1 cellular context compared by ENCODE assay signal in the genomic region with DNA sequence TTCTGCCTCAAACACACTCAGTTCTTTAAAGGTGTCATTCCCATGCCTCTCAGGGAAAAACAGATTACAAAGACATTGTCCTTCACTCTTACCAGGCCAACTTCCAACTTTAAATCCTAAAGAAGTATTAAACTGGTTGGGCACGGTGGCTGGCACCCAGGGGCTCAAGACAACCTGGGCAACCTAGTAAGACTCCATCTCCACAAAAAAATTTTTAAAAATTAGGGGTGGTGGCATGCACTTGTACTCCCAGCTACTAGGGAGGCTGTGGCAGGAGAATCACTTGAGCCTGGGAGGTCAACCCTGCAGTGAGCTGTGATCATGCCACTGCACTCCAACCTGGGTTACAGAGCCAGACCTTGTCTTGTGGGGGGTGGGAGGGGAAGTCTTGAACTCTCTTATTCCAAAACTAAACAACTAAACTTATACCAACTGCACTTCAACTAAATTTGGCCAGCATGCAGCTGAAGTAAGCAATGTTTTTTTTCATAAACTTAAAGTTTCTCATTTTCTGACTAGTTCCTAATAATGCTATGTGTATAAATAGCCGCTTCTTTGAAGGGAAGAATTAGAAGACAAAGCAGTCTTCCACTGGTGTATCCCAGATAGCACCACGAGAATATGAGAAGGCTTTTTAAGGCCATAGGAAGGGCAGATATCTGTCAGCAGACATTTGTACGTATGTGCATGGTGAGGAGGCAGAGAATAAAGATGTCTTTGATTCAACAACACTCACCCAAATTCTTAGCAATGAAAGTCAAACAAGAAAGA.
TF ChIP-seq lines count a peak whose summit lies in the region.

No MANE protein-coding gene starts in this region.

TF ChIP-seq in GM12878, 131 proteins besides CTCF, POLR2A, EP300 and RAD21:
- TF ChIP-seq, protein P1, sequence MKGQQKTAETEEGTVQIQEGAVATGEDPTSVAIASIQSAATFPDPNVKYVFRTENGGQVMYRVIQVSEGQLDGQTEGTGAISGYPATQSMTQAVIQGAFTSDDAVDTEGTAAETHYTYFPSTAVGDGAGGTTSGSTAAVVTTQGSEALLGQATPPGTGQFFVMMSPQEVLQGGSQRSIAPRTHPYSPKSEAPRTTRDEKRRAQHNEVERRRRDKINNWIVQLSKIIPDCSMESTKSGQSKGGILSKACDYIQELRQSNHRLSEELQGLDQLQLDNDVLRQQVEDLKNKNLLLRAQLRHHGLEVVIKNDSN (IDR thresholded peaks at IDR 0.05; ENCODE audit: borderline replicate concordance, extremely low read length, insufficient read depth, low read depth, low read length) = no peak
- TF ChIP-seq, protein P2, sequence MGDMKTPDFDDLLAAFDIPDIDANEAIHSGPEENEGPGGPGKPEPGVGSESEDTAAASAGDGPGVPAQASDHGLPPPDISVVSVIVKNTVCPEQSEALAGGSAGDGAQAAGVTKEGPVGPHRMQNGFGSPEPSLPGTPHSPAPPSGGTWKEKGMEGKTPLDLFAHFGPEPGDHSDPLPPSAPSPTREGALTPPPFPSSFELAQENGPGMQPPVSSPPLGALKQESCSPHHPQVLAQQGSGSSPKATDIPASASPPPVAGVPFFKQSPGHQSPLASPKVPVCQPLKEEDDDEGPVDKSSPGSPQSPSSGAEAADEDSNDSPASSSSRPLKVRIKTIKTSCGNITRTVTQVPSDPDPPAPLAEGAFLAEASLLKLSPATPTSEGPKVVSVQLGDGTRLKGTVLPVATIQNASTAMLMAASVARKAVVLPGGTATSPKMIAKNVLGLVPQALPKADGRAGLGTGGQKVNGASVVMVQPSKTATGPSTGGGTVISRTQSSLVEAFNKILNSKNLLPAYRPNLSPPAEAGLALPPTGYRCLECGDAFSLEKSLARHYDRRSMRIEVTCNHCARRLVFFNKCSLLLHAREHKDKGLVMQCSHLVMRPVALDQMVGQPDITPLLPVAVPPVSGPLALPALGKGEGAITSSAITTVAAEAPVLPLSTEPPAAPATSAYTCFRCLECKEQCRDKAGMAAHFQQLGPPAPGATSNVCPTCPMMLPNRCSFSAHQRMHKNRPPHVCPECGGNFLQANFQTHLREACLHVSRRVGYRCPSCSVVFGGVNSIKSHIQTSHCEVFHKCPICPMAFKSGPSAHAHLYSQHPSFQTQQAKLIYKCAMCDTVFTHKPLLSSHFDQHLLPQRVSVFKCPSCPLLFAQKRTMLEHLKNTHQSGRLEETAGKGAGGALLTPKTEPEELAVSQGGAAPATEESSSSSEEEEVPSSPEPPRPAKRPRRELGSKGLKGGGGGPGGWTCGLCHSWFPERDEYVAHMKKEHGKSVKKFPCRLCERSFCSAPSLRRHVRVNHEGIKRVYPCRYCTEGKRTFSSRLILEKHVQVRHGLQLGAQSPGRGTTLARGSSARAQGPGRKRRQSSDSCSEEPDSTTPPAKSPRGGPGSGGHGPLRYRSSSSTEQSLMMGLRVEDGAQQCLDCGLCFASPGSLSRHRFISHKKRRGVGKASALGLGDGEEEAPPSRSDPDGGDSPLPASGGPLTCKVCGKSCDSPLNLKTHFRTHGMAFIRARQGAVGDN (IDR thresholded peaks at IDR 0.05) = no peak
- TF ChIP-seq MAX (IDR thresholded peaks at IDR 0.05; ENCODE audit: low read depth, low read length) (no peak), LARP7 (IDR thresholded peaks at IDR 0.05) (no peak), POU2F2 (IDR thresholded peaks at IDR 0.05; ENCODE audit: borderline replicate concordance, low read depth, low read length) (no peak), SIN3A (IDR thresholded peaks at IDR 0.05; ENCODE audit: low read depth, low read length) (no peak), CHD4 (IDR thresholded peaks at IDR 0.05) (no peak), NFIC (IDR thresholded peaks at IDR 0.05; ENCODE audit: low read depth, low read length) (no peak), EED (IDR thresholded peaks at IDR 0.05; ENCODE audit: low read depth) (no peak), CBX5 (IDR thresholded peaks at IDR 0.05; ENCODE audit: low read depth) (no peak), RUNX3 (IDR thresholded peaks at IDR 0.05; ENCODE audit: low read length) (no peak), ZNF592 (IDR thresholded peaks at IDR 0.05) (no peak)
- TF ChIP-seq, protein P3, sequence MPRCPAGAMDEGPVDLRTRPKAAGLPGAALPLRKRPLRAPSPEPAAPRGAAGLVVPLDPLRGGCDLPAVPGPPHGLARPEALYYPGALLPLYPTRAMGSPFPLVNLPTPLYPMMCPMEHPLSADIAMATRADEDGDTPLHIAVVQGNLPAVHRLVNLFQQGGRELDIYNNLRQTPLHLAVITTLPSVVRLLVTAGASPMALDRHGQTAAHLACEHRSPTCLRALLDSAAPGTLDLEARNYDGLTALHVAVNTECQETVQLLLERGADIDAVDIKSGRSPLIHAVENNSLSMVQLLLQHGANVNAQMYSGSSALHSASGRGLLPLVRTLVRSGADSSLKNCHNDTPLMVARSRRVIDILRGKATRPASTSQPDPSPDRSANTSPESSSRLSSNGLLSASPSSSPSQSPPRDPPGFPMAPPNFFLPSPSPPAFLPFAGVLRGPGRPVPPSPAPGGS (IDR thresholded peaks at IDR 0.05; ENCODE audit: borderline replicate concordance, insufficient read depth, low read depth, low read length, poor library complexity, severe bottlenecking) = no peak
- TF ChIP-seq, protein P4, sequence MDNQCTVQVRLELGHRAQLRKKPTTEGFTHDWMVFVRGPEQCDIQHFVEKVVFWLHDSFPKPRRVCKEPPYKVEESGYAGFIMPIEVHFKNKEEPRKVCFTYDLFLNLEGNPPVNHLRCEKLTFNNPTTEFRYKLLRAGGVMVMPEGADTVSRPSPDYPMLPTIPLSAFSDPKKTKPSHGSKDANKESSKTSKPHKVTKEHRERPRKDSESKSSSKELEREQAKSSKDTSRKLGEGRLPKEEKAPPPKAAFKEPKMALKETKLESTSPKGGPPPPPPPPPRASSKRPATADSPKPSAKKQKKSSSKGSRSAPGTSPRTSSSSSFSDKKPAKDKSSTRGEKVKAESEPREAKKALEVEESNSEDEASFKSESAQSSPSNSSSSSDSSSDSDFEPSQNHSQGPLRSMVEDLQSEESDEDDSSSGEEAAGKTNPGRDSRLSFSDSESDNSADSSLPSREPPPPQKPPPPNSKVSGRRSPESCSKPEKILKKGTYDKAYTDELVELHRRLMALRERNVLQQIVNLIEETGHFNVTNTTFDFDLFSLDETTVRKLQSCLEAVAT (IDR thresholded peaks at IDR 0.05) = no peak
- TF ChIP-seq, protein P5, sequence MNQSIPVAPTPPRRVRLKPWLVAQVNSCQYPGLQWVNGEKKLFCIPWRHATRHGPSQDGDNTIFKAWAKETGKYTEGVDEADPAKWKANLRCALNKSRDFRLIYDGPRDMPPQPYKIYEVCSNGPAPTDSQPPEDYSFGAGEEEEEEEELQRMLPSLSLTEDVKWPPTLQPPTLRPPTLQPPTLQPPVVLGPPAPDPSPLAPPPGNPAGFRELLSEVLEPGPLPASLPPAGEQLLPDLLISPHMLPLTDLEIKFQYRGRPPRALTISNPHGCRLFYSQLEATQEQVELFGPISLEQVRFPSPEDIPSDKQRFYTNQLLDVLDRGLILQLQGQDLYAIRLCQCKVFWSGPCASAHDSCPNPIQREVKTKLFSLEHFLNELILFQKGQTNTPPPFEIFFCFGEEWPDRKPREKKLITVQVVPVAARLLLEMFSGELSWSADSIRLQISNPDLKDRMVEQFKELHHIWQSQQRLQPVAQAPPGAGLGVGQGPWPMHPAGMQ (IDR thresholded peaks at IDR 0.05; ENCODE audit: borderline replicate concordance) = no peak
